ENCODE assay signal across 20 cellular contexts in the genomic region with DNA sequence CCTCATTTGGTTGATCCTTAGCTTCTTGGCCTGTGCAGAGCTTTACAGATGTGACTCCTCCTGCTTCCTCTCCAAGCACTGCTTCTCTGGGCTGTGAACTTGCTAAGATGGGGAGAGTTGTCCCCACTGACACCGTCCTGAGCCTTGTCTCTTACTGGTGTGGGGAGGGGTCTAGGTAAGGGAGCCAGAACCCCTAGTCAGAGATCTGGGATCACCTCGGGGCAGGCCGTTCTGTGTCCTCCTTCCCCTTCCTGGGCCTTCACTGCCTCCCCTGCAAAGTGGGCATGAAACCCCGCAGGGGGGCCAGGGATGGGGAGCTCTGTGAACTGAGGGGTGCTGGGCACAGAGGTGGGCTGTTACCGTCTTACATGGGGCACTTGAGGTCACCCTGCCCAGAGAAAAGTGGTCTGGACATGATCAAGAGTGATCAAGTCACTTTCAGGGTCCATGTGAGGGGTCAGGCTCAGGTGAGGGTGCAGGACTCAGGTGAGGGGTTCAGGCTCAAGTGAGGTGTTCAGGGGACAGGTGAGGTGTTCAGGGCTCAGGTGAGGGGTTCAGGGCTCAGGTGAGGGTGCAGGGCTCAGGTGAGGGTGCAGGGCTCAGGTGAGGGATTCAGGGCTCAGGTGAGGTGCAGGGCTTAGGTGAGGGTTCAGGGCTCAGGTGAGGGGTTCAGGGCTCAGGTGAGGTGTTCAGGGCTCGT.
DNase-seq lines count a peak whose midpoint lies in the region; ATAC-seq and TF ChIP-seq lines count a peak whose summit lies in the region.
"Had no signal": no experiment of that assay in that cellular context is flagged by ENCODE, and none has a peak within 500 bp of the region (broad histone marks: within the 10 kb centered on the region; RNA-seq: fewer than 3 reads in every experiment).

No MANE protein-coding gene starts in this region.

- H3K4me1 Mint-ChIP-seq in MCF 10A (ENCODE audit: insufficient read depth, unreplicated experiment) (no peaks in the 10 kb centered on the region), endodermal cell (peaks cover 3% of the 10 kb centered on the region), neural progenitor cell (no peaks in the 10 kb centered on the region)
- H3K4me1 Mint-ChIP-seq: H9 had no signal

- H3K27ac ChIP-seq in mammary epithelial cell (ENCODE audit: insufficient read depth, low read depth, low read length) (no peak overlapping the region), endodermal cell (ENCODE audit: low read depth, low read length) (no peak overlapping the region), neural progenitor cell (no peak overlapping the region)
- H3K27ac ChIP-seq: A549 had no signal

- H3K79me2 ChIP-seq in mammary epithelial cell (ENCODE audit: insufficient read depth, low read length) (no peaks in the 10 kb centered on the region), neural progenitor cell (ENCODE audit: low read depth) (no peaks in the 10 kb centered on the region)

- no peaks in the 10 kb centered on the region for H3K36me3 ChIP-seq in mammary epithelial cell (ENCODE audit: insufficient read depth, low read length)
- H3K36me3 ChIP-seq in endodermal cell (ENCODE audit: control insufficient read depth, insufficient read depth, low read length) = no peaks in the 10 kb centered on the region
- H3K36me3 ChIP-seq in neural progenitor cell = no peaks in the 10 kb centered on the region

- dilution Hi-C loops in mammary epithelial cell (cut with HindIII; ENCODE audit: low sequenced_read_pairs) = no loop called here

- in situ Hi-C loops in mammary epithelial cell (cut with MboI; ENCODE audit: low sequenced_read_pairs in 2 of 2) = no loop called here

- no peak overlapping the region for H3K4me2 ChIP-seq in mammary epithelial cell (ENCODE audit: insufficient read depth, low read depth, low read length)
- H3K4me2 ChIP-seq in neural progenitor cell = no peak overlapping the region
- H3K4me2 ChIP-seq: A549 had no signal

- DNase-seq in MCF 10A (ENCODE audit: unreplicated experiment) (no peak), mammary epithelial cell (no peak), endodermal cell (peak; percentile 30), neural progenitor cell (ENCODE audit: low spot score) (no peak), DMS53 treated with DMSO at 0.1 percent for 48 hours (lab: John Stamatoyannopoulos, UW; ENCODE audit: unreplicated experiment) (no peak)
- DNase-seq: Caco-2; CD4-positive, alpha-beta T cell; KBM-7; NCI-H1105 treated with DMSO at 0.1 percent for 48 hours; NCI-H1694; NCI-H2227 treated with DMSO at 0.1 percent for 48 hours; NCI-H510A treated with DMSO at 0.1 percent for 48 hours; NCI-H774; OCI-M1; SHP77 treated with DMSO at 0.1 percent for 48 hours had no signal

- H4K20me1 ChIP-seq in mammary epithelial cell (ENCODE audit: insufficient read depth, low read length) = no peaks in the 10 kb centered on the region
- no peaks in the 10 kb centered on the region for H4K20me1 ChIP-seq in neural progenitor cell (ENCODE audit: low read depth)

- H3K27me3 Mint-ChIP-seq in MCF 10A (ENCODE audit: insufficient read depth, unreplicated experiment) (peaks cover 17% of the 10 kb centered on the region), endodermal cell (ENCODE audit: insufficient read depth) (no peaks in the 10 kb centered on the region), neural progenitor cell (ENCODE audit: insufficient read depth, low read depth) (peaks cover 3% of the 10 kb centered on the region)
- H3K27me3 Mint-ChIP-seq: CD4-positive, alpha-beta T cell had no signal

- TF ChIP-seq CTCF in MCF 10A (IDR thresholded peaks at IDR 0.05; ENCODE audit: unreplicated experiment) (no peak), mammary epithelial cell (conservative IDR thresholded peaks at IDR 0.05 in 1 of 2, IDR thresholded peaks at IDR 0.05 in 1 of 2; ENCODE audit: extremely low read depth in 1 of 2, insufficient read depth in 1 of 2, low read depth in 1 of 2, low read length in 2 of 2) (no peak), endodermal cell (conservative IDR thresholded peaks at IDR 0.05) (no peak), neural progenitor cell (IDR thresholded peaks at IDR 0.05) (no peak)

- 60% methylated on average over 6 of the region's 6 CpGs for WGBS in mammary epithelial cell (ENCODE audit: low coverage, missing lambda C conversion rate)
- 80 to 86% methylated on average over 2 to 6 of the region's 6 CpGs for WGBS in endodermal cell (ENCODE audit: insufficient coverage in 1 of 2, insufficient read length in 1 of 2), 2 experiments

- H3K9me3 Mint-ChIP-seq in MCF 10A (ENCODE audit: unreplicated experiment) = no peaks in the 10 kb centered on the region
- H3K9me3 Mint-ChIP-seq in endodermal cell = no peaks in the 10 kb centered on the region
- H3K9me3 Mint-ChIP-seq in neural progenitor cell = no peaks in the 10 kb centered on the region
- H3K9me3 Mint-ChIP-seq: CD4-positive, alpha-beta T cell; H9 had no signal

- H3F3A ChIP-seq in neural progenitor cell (ENCODE audit: low read depth) = no peaks in the 10 kb centered on the region

- intact Hi-C loops in MCF 10A (cut with micrococcal nuclease) = loop anchor here (10.0 kb wide), 1 partner anchor 506 kb away; a partner anchor contains a TSS
- intact Hi-C loops in mammary epithelial cell (cut with micrococcal nuclease) = no loop called here

- H3K4me1 ChIP-seq in mammary epithelial cell (ENCODE audit: insufficient read depth, low read length) = no peaks in the 10 kb centered on the region
- H3K4me1 ChIP-seq in endodermal cell (ENCODE audit: control insufficient read depth, insufficient read depth, low read length) = no peaks in the 10 kb centered on the region
- H3K4me1 ChIP-seq in neural progenitor cell = no peaks in the 10 kb centered on the region
- H3K4me1 ChIP-seq: A549, Caco-2 had no signal

- no peak overlapping the region for H3K4me3 Mint-ChIP-seq in MCF 10A (ENCODE audit: unreplicated experiment)
- H3K4me3 Mint-ChIP-seq in endodermal cell = no peak overlapping the region
- H3K4me3 Mint-ChIP-seq in neural progenitor cell = no peak overlapping the region
- H3K4me3 Mint-ChIP-seq: CD4-positive, alpha-beta T cell; H9 had no signal

- H3K27me3 ChIP-seq in mammary epithelial cell (ENCODE audit: insufficient read depth, low read length) = no peaks in the 10 kb centered on the region
- H3K27me3 ChIP-seq in endodermal cell (ENCODE audit: control insufficient read depth, insufficient read depth, low read length, poor library complexity, severe bottlenecking) = no peaks in the 10 kb centered on the region
- H3K27me3 ChIP-seq in neural progenitor cell = no peaks in the 10 kb centered on the region

- H3K36me3 Mint-ChIP-seq in MCF 10A (ENCODE audit: insufficient read depth, unreplicated experiment) = no peaks in the 10 kb centered on the region
- H3K36me3 Mint-ChIP-seq in endodermal cell (ENCODE audit: low read depth) = peaks cover 5% of the 10 kb centered on the region
- peaks cover 8% of the 10 kb centered on the region for H3K36me3 Mint-ChIP-seq in neural progenitor cell

- ATAC-seq in GM19463 (IDR thresholded peaks at IDR 0.05; ENCODE audit: unreplicated experiment) = no peak
- ATAC-seq in GM21526 (IDR thresholded peaks at IDR 0.05; ENCODE audit: low FRiP score, unreplicated experiment) = no peak
- ATAC-seq: A549, HepG2 had no signal

- H3K4me3 ChIP-seq in mammary epithelial cell (replicated peaks in 1 of 3; ENCODE audit: insufficient read depth in 1 of 3, low read depth in 2 of 3, low read length in 3 of 3) (no peak overlapping the region), endodermal cell (ENCODE audit: low read length) (no peak overlapping the region), neural progenitor cell (no peak overlapping the region)
- H3K4me3 ChIP-seq: A549 had no signal

- CTCF ChIA-PET in MCF 10A (lab: Yijun Ruan, JAX) (interaction anchor here (0.7 kb wide), 1 partner anchor 592 kb away, joined by 3 read pairs; no protein-coding TSS in a partner anchor), mammary epithelial cell (lab: Charles Lee; ENCODE audit: low non-redundant PET) (no interaction called here)

- peak overlapping the region; percentile 2 for H3K27ac Mint-ChIP-seq in MCF 10A (ENCODE audit: low read depth, unreplicated experiment)
- peak overlapping the region; percentile 72 for H3K27ac Mint-ChIP-seq in endodermal cell
- H3K27ac Mint-ChIP-seq in neural progenitor cell = peak overlapping the region; percentile 76
- H3K27ac Mint-ChIP-seq: CD4-positive, alpha-beta T cell had no signal

- H2AFZ ChIP-seq in mammary epithelial cell (ENCODE audit: low read depth, low read length) = no peak overlapping the region
- no peak overlapping the region for H2AFZ ChIP-seq in neural progenitor cell (replicated peaks)

- no peak overlapping the region for H3K9ac ChIP-seq in mammary epithelial cell (ENCODE audit: insufficient read depth, low read length)
- H3K9ac ChIP-seq in endodermal cell (ENCODE audit: extremely low read depth, low read length, poor library complexity, severe bottlenecking) = no peak overlapping the region
- no peak overlapping the region for H3K9ac ChIP-seq in neural progenitor cell

- POLR2A ChIA-PET in MCF 10A (lab: Yijun Ruan, JAX) = no interaction called here

- H3K9me3 ChIP-seq in mammary epithelial cell (replicated peaks; ENCODE audit: insufficient read depth, low read length) (no peaks in the 10 kb centered on the region), endodermal cell (ENCODE audit: control insufficient read depth, low read length) (no peaks in the 10 kb centered on the region), neural progenitor cell (ENCODE audit: low read depth) (no peaks in the 10 kb centered on the region)
- H3K9me3 ChIP-seq: A549, Caco-2 had no signal

- BruUV-seq in MCF 10A (replicated peaks; lab: Mats Ljungman, UMichigan) = no TSS peak
- no TSS peak for BruUV-seq in mammary epithelial cell (replicated peaks; lab: Mats Ljungman, UMichigan)

Comparison
In these comparisons a context has a peak if more than half of its experiments do, and no peak if none do; other contexts are left out.
1. H3K27ac Mint-ChIP-seq: peak in every context shown above with its lines; median percentile 76 in neural progenitor cell; 72 in endodermal cell; 2 in MCF 10A.